Comparison of ENCODE assay signal across 8 cellular contexts in genomic region chr1:244833734-244834595, GRCh38. TPM values are rescaled to one million over a fixed set of nuclear protein-coding genes. Genes with fewer than 3 reads are reported as not detected.
DNase-seq lines count a peak whose midpoint lies in the region; ATAC-seq and TF ChIP-seq lines count a peak whose summit lies in the region.

No MANE protein-coding gene starts in this region.

- peaks cover 26 to 41% (median 31%) of the 10 kb centered on the region in 4 donors for H3K4me1 Mint-ChIP-seq in CD4-positive, CD25-positive, alpha-beta regulatory T cell

- peak overlapping the region; percentile 98 for H3K27ac ChIP-seq in CD4-positive, CD25-positive, alpha-beta regulatory T cell (ENCODE audit: insufficient read depth, low read length, poor library complexity, severe bottlenecking)
- H3K27ac ChIP-seq in adrenal gland = peak overlapping the region; percentile 91 to 100 (median 99)

- H3K36me3 ChIP-seq in CD4-positive, CD25-positive, alpha-beta regulatory T cell (ENCODE audit: control insufficient read depth, insufficient read depth, low read length) = peaks cover 2% of the 10 kb centered on the region
- no peaks in the 10 kb centered on the region for H3K36me3 ChIP-seq in adrenal gland (replicated peaks in 1 of 2)

- WGBS in adrenal gland, 4 donors = 0 to 1% (median 1%) methylated on average over 32 of the region's 32 CpGs

- H3K4me3 ChIP-seq in CD4-positive, CD25-positive, alpha-beta regulatory T cell (ENCODE audit: low read depth, low read length) = peak overlapping the region; percentile 93
- H3K4me3 ChIP-seq in adrenal gland = peak overlapping the region in 2 of 4 donors; percentile 38 to 78

- peak in 5 of 6 experiments; percentile 35 to 62 (median 53) for TF ChIP-seq CTCF in adrenal gland (IDR thresholded peaks at IDR 0.05)

- H3K4me3 Mint-ChIP-seq in CD4-positive, CD25-positive, alpha-beta regulatory T cell = peak overlapping the region; percentile 97 to 98 (median 98)

- no peaks in the 10 kb centered on the region for H3K27me3 ChIP-seq in CD4-positive, CD25-positive, alpha-beta regulatory T cell (ENCODE audit: control insufficient read depth, insufficient read depth, low read length)
- H3K27me3 ChIP-seq in adrenal gland = no peaks in the 10 kb centered on the region

- intact Hi-C loops in adrenal gland (cut with DNase I) (no loop called here), left cardiac atrium (cut with DNase I) (loop anchor here in 1 of 2 donors (2.0 kb wide), 1 partner anchor 29 kb away; no protein-coding TSS in a partner anchor), posterior vena cava (cut with DNase I) (loop anchor here in 1 of 2 donors (10.0 kb wide), 1 partner anchor 141 kb away; no protein-coding TSS in a partner anchor)

- peak overlapping the region; percentile 97 to 100 (median 100) for H3K27ac Mint-ChIP-seq in CD4-positive, CD25-positive, alpha-beta regulatory T cell

- DNase-seq in CD4-positive, CD25-positive, alpha-beta regulatory T cell = peak; percentile 36 to 62 (median 56)
- DNase-seq in NCI-H1092 treated with DMSO at 0.1 percent for 48 hours (lab: John Stamatoyannopoulos, UW) (peak; percentile 95), T follicular helper cell (ENCODE audit: low read depth) (peak; percentile 39), adrenal gland (peak; percentile 56 to 81 (median 66)), left cardiac atrium (peak; percentile 63), posterior vena cava (ENCODE audit: low spot score) (peak; percentile 85)

- H3K4me1 ChIP-seq in CD4-positive, CD25-positive, alpha-beta regulatory T cell (ENCODE audit: control insufficient read depth, insufficient read depth, low read length, poor library complexity, severe bottlenecking) = peaks cover 39% of the 10 kb centered on the region
- H3K4me1 ChIP-seq in adrenal gland (replicated peaks in 1 of 2) = peaks cover 23 to 28% of the 10 kb centered on the region in 2 donors

- peak; percentile 51 to 72 for TF ChIP-seq POLR2A in adrenal gland (IDR thresholded peaks at IDR 0.05)

- H3K27me3 Mint-ChIP-seq in CD4-positive, CD25-positive, alpha-beta regulatory T cell = no peaks in the 10 kb centered on the region

- ATAC-seq in CD4-positive, CD25-positive, alpha-beta regulatory T cell (ENCODE audit: low read depth in 2 of 2) = peak; percentile 15 to 16
- peak; percentile 8 for ATAC-seq in GM21423 (IDR thresholded peaks at IDR 0.05; ENCODE audit: unreplicated experiment)
- peak; percentile 16 to 28 for ATAC-seq in left cardiac atrium
- ATAC-seq in HG02759 (IDR thresholded peaks at IDR 0.05; ENCODE audit: unreplicated experiment) = no peak

- peaks cover 8% of the 10 kb centered on the region for H3K36me3 Mint-ChIP-seq in CD4-positive, CD25-positive, alpha-beta regulatory T cell

- H3K9me3 ChIP-seq in CD4-positive, CD25-positive, alpha-beta regulatory T cell (ENCODE audit: control insufficient read depth in 2 of 2, low read length in 2 of 2) = no peaks in the 10 kb centered on the region
- no peaks in the 10 kb centered on the region for H3K9me3 ChIP-seq in adrenal gland (replicated peaks in 1 of 3)

- peaks cover 0 to 2% (median 0%) of the 10 kb centered on the region in 7 donors for H3K9me3 Mint-ChIP-seq in CD4-positive, CD25-positive, alpha-beta regulatory T cell

RNA-seq across cellular contexts. Expression of gene COX20, which starts 1.5 kb away (rescaled TPM):
- total RNA-seq in CD4-positive, CD25-positive, alpha-beta regulatory T cell = 25.8 TPM
- polyA plus RNA-seq in CD4-positive, CD25-positive, alpha-beta regulatory T cell = 10 to 100 TPM; 32.0 to 42.2 (median 37.2) TPM
- 10 to 100 TPM; 32.2 to 78.1 (median 42.5) TPM for total RNA-seq in adrenal gland
- polyA plus RNA-seq in adrenal gland = 100 to 1,000 TPM; 120 to 265 (median 123) TPM
- total RNA-seq in left cardiac atrium = 10 to 100 TPM; 61.2 to 73.1 TPM
- total RNA-seq in posterior vena cava = 10 to 100 TPM; 42.1 to 47.6 TPM

RNA-seq across cellular contexts. Expression of gene HNRNPU, which starts 30.4 kb away (rescaled TPM):
- total RNA-seq in CD4-positive, CD25-positive, alpha-beta regulatory T cell = 523 TPM
- 100 to 1,000 TPM; 169 to 234 (median 216) TPM for polyA plus RNA-seq in CD4-positive, CD25-positive, alpha-beta regulatory T cell
- total RNA-seq in adrenal gland (100 to 1,000 TPM; 192 to 326 (median 278) TPM), left cardiac atrium (100 to 1,000 TPM; 167 to 204 TPM), posterior vena cava (100 to 1,000 TPM; 186 to 214 TPM)
- 100 to 1,000 TPM; 141 to 397 (median 145) TPM for polyA plus RNA-seq in adrenal gland

Comparison
In these comparisons a context has a peak if more than half of its experiments do, and no peak if none do; other contexts are left out.
1. DNase-seq: peak in every context shown above with its lines; median percentile 95 in NCI-H1092 treated with DMSO at 0.1 percent for 48 hours; 85 in posterior vena cava; 66 in adrenal gland; 63 in left cardiac atrium; 56 in CD4-positive, CD25-positive, alpha-beta regulatory T cell; 39 in T follicular helper cell.